12 cellular contexts compared by ENCODE assay signal in genomic region chr6:8195040-8195713, GRCh38.
A peak's percentile ranks its signal among the peaks of the same experiment; 100 is the strongest.
DNase-seq lines count a peak whose midpoint lies in the region; ATAC-seq, FAIRE-seq and TF ChIP-seq lines count a peak whose summit lies in the region.
"Had no signal": no experiment of that assay in that cellular context is flagged by ENCODE, and none has a peak within 500 bp of the region (broad histone marks: within the 10 kb centered on the region; RNA-seq: fewer than 3 reads in every experiment).

No MANE protein-coding gene starts in this region.

- no peaks in the 10 kb centered on the region for H3K27me3 ChIP-seq in HepG2 (ENCODE audit: control insufficient read depth in 1 of 2, insufficient read depth in 2 of 2, low read length in 2 of 2)
- H3K27me3 ChIP-seq in right lobe of liver, result no peaks in the 10 kb centered on the region
- no peaks in the 10 kb centered on the region for H3K27me3 ChIP-seq in Karpas-422 (ENCODE audit: low read length)
- H3K27me3 ChIP-seq in testis, result no peaks in the 10 kb centered on the region
- H3K27me3 ChIP-seq in ascending aorta, result no peaks in the 10 kb centered on the region
- H3K27me3 ChIP-seq: right atrium auricular region had no signal

- no peak for TF ChIP-seq EP300 in HepG2 (IDR thresholded peaks at IDR 0.05; ENCODE audit: low read depth in 2 of 2, low read length in 2 of 2)
- TF ChIP-seq EP300 in HepG2 (CRISPR knock-in tag; IDR thresholded peaks at IDR 0.05; ENCODE audit: borderline replicate concordance), result no peak

- TF ChIP-seq POLR2A in HepG2 (IDR thresholded peaks at IDR 0.05; ENCODE audit: insufficient read depth in 1 of 2, low read depth in 2 of 2, low read length in 2 of 2) (no peak), right lobe of liver (IDR thresholded peaks at IDR 0.05) (no peak), testis (IDR thresholded peaks at IDR 0.05) (no peak)

- peak; percentile 72 for ATAC-seq in HepG2
- ATAC-seq in right lobe of liver, result no peak

- intact Hi-C loops in HepG2 (cut with micrococcal nuclease; ENCODE audit: unreplicated experiment) (no loop called here), right lobe of liver (cut with DNase I) (no loop called here), testis (cut with DNase I; ENCODE audit: low total_unique reads) (no loop called here), posterior cingulate gyrus (cut with DNase I) (no loop called here), ascending aorta (cut with DNase I) (no loop called here)

- peak; percentile 17 for DNase-seq in HepG2 (ENCODE audit: low spot score)
- no peak for DNase-seq in right lobe of liver
- no peak for DNase-seq in Karpas-422
- DNase-seq in epithelial cell of esophagus (ENCODE audit: low read depth), result no peak
- peak; percentile 26 for DNase-seq in testis
- DNase-seq in posterior cingulate gyrus, result no peak
- no peak for DNase-seq in NOMO-1 treated with dmso at 0.1 percent for 144 hours (lab: John Stamatoyannopoulos, UW; ENCODE audit: unreplicated experiment)
- no peak for DNase-seq in ascending aorta (ENCODE audit: low spot score in 2 of 2)
- DNase-seq: CD4-positive, alpha-beta T cell; NCI-H1048 had no signal

- BruUV-seq in HepG2 (replicated peaks; lab: Mats Ljungman, UMichigan), result no TSS peak

- TF ChIP-seq RAD21 in HepG2 (CRISPR knock-in tag; IDR thresholded peaks at IDR 0.05), result no peak

- H3K4me3 ChIP-seq in HepG2 (replicated peaks in 1 of 3; ENCODE audit: insufficient read depth in 1 of 3, low read depth in 2 of 3, low read length in 3 of 3) (no peak overlapping the region), right lobe of liver (no peak overlapping the region), Karpas-422 (ENCODE audit: low read length) (no peak overlapping the region), epithelial cell of esophagus (ENCODE audit: low read length) (no peak overlapping the region), testis (no peak overlapping the region), ascending aorta (no peak overlapping the region)
- H3K4me3 ChIP-seq: right atrium auricular region had no signal

- TF ChIP-seq CTCF in HepG2 (CRISPR knock-in tag; IDR thresholded peaks at IDR 0.05) (no peak), right lobe of liver (IDR thresholded peaks at IDR 0.05) (peak in 1 of 4 donors; percentile 7), epithelial cell of esophagus (IDR thresholded peaks at IDR 0.05; ENCODE audit: insufficient read depth, low read depth, low read length, missing control alignments) (peak; percentile 12), testis (IDR thresholded peaks at IDR 0.05) (peak in 1 of 3 experiments; percentile 15), ascending aorta (IDR thresholded peaks at IDR 0.05) (no peak)

- H3K4me1 ChIP-seq in HepG2 (ENCODE audit: insufficient read depth, low read length) (0 out of 2 replicates have a peak, but pooled peaks cover 5% of the 10 kb centered on the region), right lobe of liver (no peaks in the 10 kb centered on the region), Karpas-422 (ENCODE audit: low read length) (no peaks in the 10 kb centered on the region), testis (no peaks in the 10 kb centered on the region), ascending aorta (peaks cover 0 to 20% of the 10 kb centered on the region in 2 donors)
- H3K4me1 ChIP-seq: right atrium auricular region had no signal

- CTCF ChIA-PET in HepG2 (lab: Yijun Ruan, JAX; ENCODE audit: low intra/inter-chr PET ratio, low total read pairs), result interaction anchor here (1.3 kb wide), 1 partner anchor 24 kb away, joined by 3 read pairs; no protein-coding TSS in a partner anchor

- WGBS in HepG2 (ENCODE audit: low lambda C conversion rate), result 44% methylated on average over 3 of the region's 3 CpGs
- WGBS in right lobe of liver (ENCODE audit: insufficient coverage, low coverage, low lambda C conversion rate, missing lambda C conversion rate), result 59% methylated on average over 3 of the region's 3 CpGs
- WGBS in testis, 2 donors, result 62% methylated on average over 3 of the region's 3 CpGs

- H3K9me2 ChIP-seq in Karpas-422 (replicated peaks; ENCODE audit: insufficient read depth, low read length), result no peaks in the 10 kb centered on the region

- H3K9ac ChIP-seq in HepG2 (ENCODE audit: insufficient read depth, low read depth, low read length) (no peak overlapping the region), Karpas-422 (ENCODE audit: low read length) (no peak overlapping the region)

- H4K20me1 ChIP-seq in HepG2 (ENCODE audit: insufficient read depth, low read length), result no peaks in the 10 kb centered on the region
- H4K20me1 ChIP-seq in Karpas-422 (ENCODE audit: insufficient read depth, low read depth, low read length), result no peaks in the 10 kb centered on the region

- H3K79me2 ChIP-seq in HepG2 (ENCODE audit: insufficient read depth, low read length) (no peaks in the 10 kb centered on the region), Karpas-422 (ENCODE audit: low read length) (no peaks in the 10 kb centered on the region)

- H3K36me3 ChIP-seq in HepG2 (replicated peaks in 1 of 2; ENCODE audit: control insufficient read depth in 1 of 2, insufficient read depth in 2 of 2, low read length in 2 of 2), result no peaks in the 10 kb centered on the region
- H3K36me3 ChIP-seq in right lobe of liver, result no peaks in the 10 kb centered on the region
- no peaks in the 10 kb centered on the region for H3K36me3 ChIP-seq in Karpas-422 (ENCODE audit: insufficient read depth, low read length)
- no peaks in the 10 kb centered on the region for H3K36me3 ChIP-seq in testis (ENCODE audit: low read depth, missing control alignments)
- no peaks in the 10 kb centered on the region for H3K36me3 ChIP-seq in ascending aorta
- H3K36me3 ChIP-seq: right atrium auricular region had no signal

- H3K9me3 ChIP-seq in HepG2 (ENCODE audit: low read length) (no peaks in the 10 kb centered on the region), right lobe of liver (no peaks in the 10 kb centered on the region), Karpas-422 (ENCODE audit: low read length) (no peaks in the 10 kb centered on the region), testis (no peaks in the 10 kb centered on the region), ascending aorta (no peaks in the 10 kb centered on the region)
- H3K9me3 ChIP-seq: right atrium auricular region had no signal

- H2AFZ ChIP-seq in HepG2 (ENCODE audit: low read length) (no peak overlapping the region), Karpas-422 (ENCODE audit: low read length) (peak overlapping the region; percentile 34; the same call in 1 of the 2 replicates)

- POLR2A ChIA-PET in HepG2 (lab: Yijun Ruan, JAX), result no interaction called here

- H3K27ac ChIP-seq in HepG2 (ENCODE audit: extremely low read length, insufficient read depth, low read length) (no peak overlapping the region), right lobe of liver (no peak overlapping the region), Karpas-422 (ENCODE audit: low read length) (no peak overlapping the region), testis (no peak overlapping the region), ascending aorta (peak overlapping the region in 1 of 2 donors; percentile 53)
- H3K27ac ChIP-seq: right atrium auricular region had no signal

- in situ Hi-C loops in HepG2 (cut with HindIII; ENCODE audit: extremely low pct_ligation_motif_present, low pct_unique_long_range_greater_than_20kb), result no loop called here

- H3K4me2 ChIP-seq in HepG2 (ENCODE audit: low read depth, low read length), result no peak overlapping the region
- H3K4me2 ChIP-seq in Karpas-422 (ENCODE audit: low read depth, low read length, poor library complexity, severe bottlenecking), result no peak overlapping the region

- FAIRE-seq in HepG2 (lab: Jason Lieb, UNC), result no peak
- FAIRE-seq: RCC 7860 had no signal

TF ChIP-seq in HepG2, 621 proteins besides CTCF, POLR2A, EP300 and RAD21 (continues in another document):
- TF ChIP-seq NCOA5 (CRISPR knock-in tag; IDR thresholded peaks at IDR 0.05), result no peak
- no peak for TF ChIP-seq TP53 (CRISPR knock-in tag; conservative IDR thresholded peaks at IDR 0.05)
- no peak for TF ChIP-seq ZMYM3 (CRISPR knock-in tag; IDR thresholded peaks at IDR 0.05)
- TF ChIP-seq ZNF883 (CRISPR knock-in tag; IDR thresholded peaks at IDR 0.05; ENCODE audit: not compliant biosample characterization), result no peak
- TF ChIP-seq, protein P1, sequence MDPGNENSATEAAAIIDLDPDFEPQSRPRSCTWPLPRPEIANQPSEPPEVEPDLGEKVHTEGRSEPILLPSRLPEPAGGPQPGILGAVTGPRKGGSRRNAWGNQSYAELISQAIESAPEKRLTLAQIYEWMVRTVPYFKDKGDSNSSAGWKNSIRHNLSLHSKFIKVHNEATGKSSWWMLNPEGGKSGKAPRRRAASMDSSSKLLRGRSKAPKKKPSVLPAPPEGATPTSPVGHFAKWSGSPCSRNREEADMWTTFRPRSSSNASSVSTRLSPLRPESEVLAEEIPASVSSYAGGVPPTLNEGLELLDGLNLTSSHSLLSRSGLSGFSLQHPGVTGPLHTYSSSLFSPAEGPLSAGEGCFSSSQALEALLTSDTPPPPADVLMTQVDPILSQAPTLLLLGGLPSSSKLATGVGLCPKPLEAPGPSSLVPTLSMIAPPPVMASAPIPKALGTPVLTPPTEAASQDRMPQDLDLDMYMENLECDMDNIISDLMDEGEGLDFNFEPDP (CRISPR knock-in tag; conservative IDR thresholded peaks at IDR 0.05), result no peak
- TF ChIP-seq CENPT (CRISPR knock-in tag; IDR thresholded peaks at IDR 0.05; ENCODE audit: low read depth), result no peak
- TF ChIP-seq ZZZ3 (CRISPR knock-in tag; IDR thresholded peaks at IDR 0.05; ENCODE audit: borderline replicate concordance), result no peak
- TF ChIP-seq RCOR2 (CRISPR knock-in tag; IDR thresholded peaks at IDR 0.05), result no peak
- peak; percentile 81 for TF ChIP-seq ZNF574 (CRISPR knock-in tag; IDR thresholded peaks at IDR 0.05)

Comparison
In these comparisons a context has a peak if more than half of its experiments do, and no peak if none do; other contexts are left out.
1. DNase-seq: peak in HepG2 (single experiment) and testis (single experiment); none in right lobe of liver (0 of 3), Karpas-422 (single experiment), epithelial cell of esophagus (single experiment), posterior cingulate gyrus (0 of 10), NOMO-1 treated with dmso at 0.1 percent for 144 hours (single experiment) and ascending aorta (0 of 2).